ENCODE assay signal across 15 cellular contexts in genomic region chr16:88385831-88386815, GRCh38. TPM values are rescaled to one million over a fixed set of nuclear protein-coding genes. Genes with fewer than 3 reads are reported as not detected.
DNase-seq lines count a peak whose midpoint lies in the region; ATAC-seq and TF ChIP-seq lines count a peak whose summit lies in the region.
"Had no signal": no experiment of that assay in that cellular context is flagged by ENCODE, and none has a peak within 500 bp of the region (broad histone marks: within the 10 kb centered on the region; RNA-seq: fewer than 3 reads in every experiment).

No MANE protein-coding gene starts in this region.

- no peak overlapping the region for H3K4me3 Mint-ChIP-seq in glutamatergic neuron (ENCODE audit: unreplicated experiment)
- H3K4me3 Mint-ChIP-seq in nephron, result peak overlapping the region in 2 of 3 experiments; percentile 62 to 75

- 92% methylated on average over 31 of the region's 31 CpGs for WGBS in esophagus muscularis mucosa

- DNase-seq in Right ventricle myocardium superior, result peak; percentile 26
- DNase-seq in cardiac septum (ENCODE audit: low spot score), result no peak
- peak; percentile 13 for DNase-seq in glutamatergic neuron
- DNase-seq in vagina (ENCODE audit: extremely low spot score in 2 of 2), result no peak
- DNase-seq in esophagus muscularis mucosa (ENCODE audit: extremely low spot score), result no peak
- DNase-seq in iPS-NIHi11 (ENCODE audit: low spot score), result no peak
- DNase-seq: MG63, NCI-H1092 treated with DMSO at 0.1 percent for 48 hours, NCI-H1694, NCI-H524, PC-9 had no signal

- TF ChIP-seq POLR2A in vagina (IDR thresholded peaks at IDR 0.05) (no peak), esophagus muscularis mucosa (IDR thresholded peaks at IDR 0.05; ENCODE audit: low read depth) (no peak)

- H3K4me1 ChIP-seq in vagina, result peaks cover 47% of the 10 kb centered on the region
- peaks cover 11 to 39% (median 30%) of the 10 kb centered on the region in 4 donors for H3K4me1 ChIP-seq in esophagus muscularis mucosa

- peaks cover 5% of the 10 kb centered on the region for H3K9me3 Mint-ChIP-seq in glutamatergic neuron (ENCODE audit: unreplicated experiment)
- no peaks in the 10 kb centered on the region for H3K9me3 Mint-ChIP-seq in nephron

- H3K27ac Mint-ChIP-seq in glutamatergic neuron (ENCODE audit: unreplicated experiment), result no peak overlapping the region
- H3K27ac Mint-ChIP-seq in nephron, result no peak overlapping the region

- H3K9me3 ChIP-seq in vagina, result no peaks in the 10 kb centered on the region
- no peaks in the 10 kb centered on the region for H3K9me3 ChIP-seq in esophagus muscularis mucosa
- H3K9me3 ChIP-seq: MG63 had no signal

- no peaks in the 10 kb centered on the region for H3K36me3 ChIP-seq in vagina
- H3K36me3 ChIP-seq in esophagus muscularis mucosa, result no peaks in the 10 kb centered on the region
- H3K36me3 ChIP-seq: MG63 had no signal

- H3K4me1 Mint-ChIP-seq in glutamatergic neuron (ENCODE audit: low read depth, unreplicated experiment) (peaks cover 7% of the 10 kb centered on the region), nephron (peaks cover 5% of the 10 kb centered on the region)

- intact Hi-C loops in Right ventricle myocardium superior (cut with DNase I), result no loop called here
- intact Hi-C loops in cardiac septum (cut with DNase I), result no loop called here
- intact Hi-C loops in vagina (cut with DNase I), result no loop called here
- intact Hi-C loops in esophagus muscularis mucosa (cut with DNase I), result no loop called here

- no peak for ATAC-seq in Right ventricle myocardium superior (ENCODE audit: poor library complexity)
- no peak for ATAC-seq in GM19467 (IDR thresholded peaks at IDR 0.05; ENCODE audit: unreplicated experiment)

- H3K27me3 Mint-ChIP-seq in glutamatergic neuron (ENCODE audit: unreplicated experiment) (peaks cover 12% of the 10 kb centered on the region), nephron (ENCODE audit: low read depth) (peaks cover 40% of the 10 kb centered on the region)

- no peaks in the 10 kb centered on the region for H3K36me3 Mint-ChIP-seq in glutamatergic neuron (ENCODE audit: unreplicated experiment)
- H3K36me3 Mint-ChIP-seq in nephron (ENCODE audit: low read depth), result no peaks in the 10 kb centered on the region

- TF ChIP-seq CTCF in glutamatergic neuron (IDR thresholded peaks at IDR 0.05; ENCODE audit: partially characterized antibody, unreplicated experiment), result no peak
- no peak for TF ChIP-seq CTCF in nephron (IDR thresholded peaks at IDR 0.05; ENCODE audit: unreplicated experiment in 3 of 3)
- TF ChIP-seq CTCF in vagina (IDR thresholded peaks at IDR 0.05), result no peak
- no peak for TF ChIP-seq CTCF in esophagus muscularis mucosa (IDR thresholded peaks at IDR 0.05)

- H3K4me3 ChIP-seq in vagina (no peak overlapping the region), esophagus muscularis mucosa (no peak overlapping the region)
- H3K4me3 ChIP-seq: MG63, PC-9 had no signal

- H3K27ac ChIP-seq in vagina, result peak overlapping the region; percentile 54
- H3K27ac ChIP-seq in esophagus muscularis mucosa (replicated peaks in 1 of 4), result no peak overlapping the region
- H3K27ac ChIP-seq: C4-2B, PC-9 had no signal

- no peaks in the 10 kb centered on the region for H3K27me3 ChIP-seq in vagina
- peaks cover 0 to 72% (median 10%) of the 10 kb centered on the region in 4 donors for H3K27me3 ChIP-seq in esophagus muscularis mucosa
- H3K27me3 ChIP-seq: MG63 had no signal

- TF ChIP-seq EP300 in esophagus muscularis mucosa (IDR thresholded peaks at IDR 0.05), result no peak

RNA-seq across cellular contexts. Expression of gene ZNF469, which starts 3.4 kb away (rescaled TPM):
- total RNA-seq in Right ventricle myocardium superior, result 0.94 TPM
- 1.5 TPM for total RNA-seq in cardiac septum
- 0.56 TPM for total RNA-seq in glutamatergic neuron (ENCODE audit: unreplicated experiment)
- total RNA-seq in vagina, result 2.2 TPM
- total RNA-seq in esophagus muscularis mucosa, result 1 to 10 TPM; 1.2 to 3.7 (median 2.2) TPM
- total RNA-seq: SK-MEL-5 had no signal

Comparison
In these comparisons a context has a peak if more than half of its experiments do, and no peak if none do; other contexts are left out.
1. DNase-seq: peak in Right ventricle myocardium superior (single experiment) and glutamatergic neuron (single experiment); none in cardiac septum (single experiment), vagina (0 of 2), esophagus muscularis mucosa (single experiment) and iPS-NIHi11 (single experiment).